13 cellular contexts compared by ENCODE assay signal in genomic region chr12:52126605-52127578, GRCh38. TPM values are rescaled to one million over a fixed set of nuclear protein-coding genes. Genes with fewer than 3 reads are reported as not detected.
A peak's percentile ranks its signal among the peaks of the same experiment; 100 is the strongest.
DNase-seq lines count a peak whose midpoint lies in the region; ATAC-seq and TF ChIP-seq lines count a peak whose summit lies in the region.
"Had no signal": no experiment of that assay in that cellular context is flagged by ENCODE, and none has a peak within 500 bp of the region (broad histone marks: within the 10 kb centered on the region; RNA-seq: fewer than 3 reads in every experiment).

No MANE protein-coding gene starts in this region.

- no peak for ATAC-seq in mucosa of descending colon
- no peak for ATAC-seq in GM18511 (IDR thresholded peaks at IDR 0.05; ENCODE audit: unreplicated experiment)
- ATAC-seq: activated naive CD8-positive, alpha-beta T cell treated with anti-CD3 and anti-CD28 coated beads, Interleukin-2, amount 50 U/mL, for 24 hours had no signal

- H3K9ac ChIP-seq in iPS-20b (ENCODE audit: low read depth, low read length), result peak overlapping the region; percentile 37; the same call in 1 of the 2 replicates

- WGBS in spleen, 5 donors, result 34 to 52% (median 40%) methylated on average over 20 to 21 of the region's 21 CpGs

- DNase-seq in GM13977 (ENCODE audit: low spot score) (peak; percentile 4), ascending aorta (ENCODE audit: low spot score in 2 of 2) (no peak), spleen (peak; percentile 80), mucosa of descending colon (no peak)
- no peak for DNase-seq in activated CD4-positive, alpha-beta T cell treated with anti-CD3 and anti-CD28 coated beads, Interleukin-2, amount 50 U/mL, for 1 hour
- no peak for DNase-seq in stimulated activated CD4-positive, alpha-beta T cell treated with anti-CD3 and anti-CD28 coated beads, Interleukin-4, amount 100 ng/mL, for 1 hour
- DNase-seq: activated CD4-positive, alpha-beta T cell treated with anti-CD3 and anti-CD28 coated beads, Interleukin-2, amount 10 ng/mL, durations not matched to agents 24 days and 14 days; activated naive CD8-positive, alpha-beta T cell treated with anti-CD3 and anti-CD28 coated beads, Interleukin-2, amount 50 U/mL, for 24 hours; stimulated activated CD4-positive, alpha-beta T cell treated with anti-CD3 and anti-CD28 coated beads, Interleukin-1b, Interleukin-23, amount 100 ng/mL, for 48 hours had no signal

- intact Hi-C loops in ascending aorta (cut with DNase I), result no loop called here
- intact Hi-C loops in spleen (cut with DNase I; ENCODE audit: low total_unique reads), result no loop called here
- intact Hi-C loops in mucosa of descending colon (cut with DNase I, micrococcal nuclease), result no loop called here

- H3K27me3 ChIP-seq in ascending aorta (no peaks in the 10 kb centered on the region), iPS-20b (ENCODE audit: insufficient read depth, low read length) (0 out of 2 replicates have a peak, but pooled peaks cover 5% of the 10 kb centered on the region), spleen (replicated peaks in 1 of 7) (peaks cover 0 to 28% (median 0%) of the 10 kb centered on the region in 7 donors)

- H3K9me3 ChIP-seq in ascending aorta, result no peaks in the 10 kb centered on the region
- no peaks in the 10 kb centered on the region for H3K9me3 ChIP-seq in iPS-20b (ENCODE audit: insufficient read depth, low read depth, low read length)
- no peaks in the 10 kb centered on the region for H3K9me3 ChIP-seq in spleen
- no peaks in the 10 kb centered on the region for H3K9me3 ChIP-seq in mucosa of descending colon

- TF ChIP-seq CTCF in GM13977 (IDR thresholded peaks at IDR 0.05; ENCODE audit: extremely low read depth, insufficient read depth, missing control alignments) (no peak), ascending aorta (IDR thresholded peaks at IDR 0.05) (no peak), spleen (IDR thresholded peaks at IDR 0.05 in 8 of 11, conservative IDR thresholded peaks at IDR 0.05 in 3 of 11) (peak in 1 of 11 experiments; percentile 21), mucosa of descending colon (IDR thresholded peaks at IDR 0.05) (no peak)

- no peaks in the 10 kb centered on the region for H3K36me3 ChIP-seq in ascending aorta
- no peaks in the 10 kb centered on the region for H3K36me3 ChIP-seq in iPS-20b (ENCODE audit: insufficient read depth, low read depth, low read length)
- H3K36me3 ChIP-seq in spleen, result no peaks in the 10 kb centered on the region
- no peaks in the 10 kb centered on the region for H3K36me3 ChIP-seq in mucosa of descending colon (ENCODE audit: low read depth)

- in situ Hi-C loops in GM13977 (cut with MboI; ENCODE audit: low pct_unique_long_range_greater_than_20kb, low sequenced_read_pairs, unreplicated experiment), result loop anchor here (10.0 kb wide), 1 partner anchor 102 kb away; no protein-coding TSS in a partner anchor

- H3K4me3 ChIP-seq in ascending aorta, result no peak overlapping the region
- no peak overlapping the region for H3K4me3 ChIP-seq in iPS-20b (ENCODE audit: low read length)
- H3K4me3 ChIP-seq in spleen, result no peak overlapping the region
- no peak overlapping the region for H3K4me3 ChIP-seq in mucosa of descending colon

- H3K4me1 ChIP-seq in ascending aorta, result no peaks in the 10 kb centered on the region
- peaks cover 40% of the 10 kb centered on the region for H3K4me1 ChIP-seq in iPS-20b (ENCODE audit: insufficient read depth, low read length)
- peaks cover 0 to 31% (median 13%) of the 10 kb centered on the region in 6 donors for H3K4me1 ChIP-seq in spleen
- no peaks in the 10 kb centered on the region for H3K4me1 ChIP-seq in mucosa of descending colon (ENCODE audit: low read depth)

- peak overlapping the region; percentile 3 to 27 for H3K27ac ChIP-seq in ascending aorta
- H3K27ac ChIP-seq in iPS-20b (ENCODE audit: low read length), result peak overlapping the region; percentile 83
- peak overlapping the region in 7 of 8 donors; percentile 13 to 87 (median 75) for H3K27ac ChIP-seq in spleen

- TF ChIP-seq POLR2A in spleen (IDR thresholded peaks at IDR 0.05), result no peak

RNA-seq across cellular contexts. Expression of gene SMIM41, which starts 47.4 kb away (rescaled TPM):
- 7.9 TPM for total RNA-seq in ascending aorta
- total RNA-seq in spleen, result 1 to 10 TPM in 6 of 7 donors, under 1 TPM in 1; 0.64 to 8.1 (median 4.9) TPM
- 1 to 10 TPM in 2 of 3 donors, under 1 TPM in 1; 0.85 to 1.7 (median 1.1) TPM for polyA plus RNA-seq in spleen
- total RNA-seq in mucosa of descending colon, result under 1 TPM in 2 of 3 donors, not detected in 1; 0.32 to 0.41 TPM
- total RNA-seq: epithelial cell of proximal tubule, temporal lobe had no signal

RNA-seq across cellular contexts. Expression of gene ATG101, which starts 57.1 kb away (rescaled TPM):
- total RNA-seq in ascending aorta (39.8 TPM), spleen (10 to 100 TPM; 23.5 to 40.1 (median 32.3) TPM), mucosa of descending colon (10 to 100 TPM; 30.1 to 37.5 (median 33.0) TPM)
- 10 to 100 TPM; 32.0 to 81.1 (median 35.3) TPM for polyA plus RNA-seq in spleen

Comparison
In these comparisons a context has a peak if more than half of its experiments do, and no peak if none do; other contexts are left out.
1. DNase-seq: peak in GM13977 (single experiment) and spleen (single experiment); none in ascending aorta (0 of 2), activated CD4-positive, alpha-beta T cell treated with anti-CD3 and anti-CD28 coated beads, Interleukin-2, amount 50 U/mL, for 1 hour (single experiment), stimulated activated CD4-positive, alpha-beta T cell treated with anti-CD3 and anti-CD28 coated beads, Interleukin-4, amount 100 ng/mL, for 1 hour (single experiment) and mucosa of descending colon (0 of 3).
2. H3K27ac ChIP-seq: peak in every context shown above with its lines; median percentile 83 in iPS-20b; 75 in spleen; 15 in ascending aorta.